ENCODE assay signal across 7 cellular contexts in genomic region chr11:7278314-7278917, GRCh38. TPM values are rescaled to one million over a fixed set of nuclear protein-coding genes. Genes with fewer than 3 reads are reported as not detected.
DNase-seq lines count a peak whose midpoint lies in the region; TF ChIP-seq lines count a peak whose summit lies in the region.

No MANE protein-coding gene starts in this region.

- peak; percentile 38 for DNase-seq in GM10266 (ENCODE audit: extremely low spot score)
- DNase-seq in H7 = peak; percentile 30
- peak; percentile 57 for DNase-seq in fibroblast of pulmonary artery (ENCODE audit: low read depth)
- DNase-seq in stromal cell of bone marrow (ENCODE audit: low read depth) = peak; percentile 15
- no peak for DNase-seq in NCI-H1048 (lab: John Stamatoyannopoulos, UW)
- no peak for DNase-seq in stimulated activated CD4-positive, alpha-beta T cell treated with anti-CD3 and anti-CD28 coated beads, Interleukin-4, amount 100 ng/mL, for 24 hours

- H3K79me2 ChIP-seq in OCI-LY1 (ENCODE audit: insufficient read depth, low read length) = no peaks in the 10 kb centered on the region

- H3K4me2 ChIP-seq in OCI-LY1 (ENCODE audit: low read length) = no peak overlapping the region

- no peaks in the 10 kb centered on the region for H3K36me3 ChIP-seq in H7 (replicated peaks; ENCODE audit: control insufficient read depth, insufficient read depth, low read length)
- no peaks in the 10 kb centered on the region for H3K36me3 ChIP-seq in OCI-LY1 (ENCODE audit: insufficient read depth, low read length)

- H3F3A ChIP-seq in OCI-LY1 (ENCODE audit: insufficient read depth, low read length) = no peaks in the 10 kb centered on the region

- no peak overlapping the region for H3K27ac ChIP-seq in OCI-LY1 (ENCODE audit: low read depth, low read length, poor library complexity, severe bottlenecking)

- no peaks in the 10 kb centered on the region for H3K9me2 ChIP-seq in OCI-LY1 (ENCODE audit: low read depth, low read length)

- H4K20me1 ChIP-seq in OCI-LY1 (ENCODE audit: insufficient read depth, low read length) = no peaks in the 10 kb centered on the region

- H3K27me3 ChIP-seq in H7 (ENCODE audit: control insufficient read depth, insufficient read depth, low read length) (no peaks in the 10 kb centered on the region), OCI-LY1 (ENCODE audit: insufficient read depth, low read length) (no peaks in the 10 kb centered on the region)

- H3K9ac ChIP-seq in OCI-LY1 (ENCODE audit: low read length) = no peak overlapping the region

- TF ChIP-seq CTCF in GM10266 (IDR thresholded peaks at IDR 0.05; ENCODE audit: control insufficient read depth, insufficient read depth, low read depth, missing control alignments) = peak; percentile 59
- TF ChIP-seq CTCF in OCI-LY1 (IDR thresholded peaks at IDR 0.05; ENCODE audit: low read length) = peak; percentile 63
- peak; percentile 73 for TF ChIP-seq CTCF in fibroblast of pulmonary artery (IDR thresholded peaks at IDR 0.05; ENCODE audit: low read length, missing control alignments)

- H3K9me3 ChIP-seq in OCI-LY1 (ENCODE audit: low read length) = no peaks in the 10 kb centered on the region

- H3K4me3 ChIP-seq in H7 (ENCODE audit: insufficient read depth, low read depth, low read length) (no peak overlapping the region), OCI-LY1 (ENCODE audit: low read depth, low read length, poor library complexity, severe bottlenecking) (no peak overlapping the region), fibroblast of pulmonary artery (replicated peaks; ENCODE audit: low read depth, low read length) (no peak overlapping the region)

- no peaks in the 10 kb centered on the region for H3K4me1 ChIP-seq in OCI-LY1 (ENCODE audit: insufficient read depth, low read length, severe bottlenecking)

- H2AFZ ChIP-seq in OCI-LY1 (ENCODE audit: low read length) = no peak overlapping the region

RNA-seq across cellular contexts. Expression of gene SYT9, which starts 26.7 kb away (rescaled TPM):
- total RNA-seq in H7 (2014; rRNA removed; shearing (Covaris generic)) = 0.67 and 1.3 TPM in 2 replicates

Comparison
In these comparisons a context has a peak if more than half of its experiments do, and no peak if none do; other contexts are left out.
1. DNase-seq: peak in GM10266 (single experiment), H7 (single experiment), fibroblast of pulmonary artery (single experiment) and stromal cell of bone marrow (single experiment); none in NCI-H1048 (single experiment) and stimulated activated CD4-positive, alpha-beta T cell treated with anti-CD3 and anti-CD28 coated beads, Interleukin-4, amount 100 ng/mL, for 24 hours (single experiment).
2. Peak in every context shown above with its lines, with median percentiles within 50 percentile points of each other: CTCF ChIP-seq.